Comparison of ENCODE assay signal across 22 cellular contexts in genomic region chr3:197017003-197017402, GRCh38. TPM values are rescaled to one million over a fixed set of nuclear protein-coding genes. Genes with fewer than 3 reads are reported as not detected.
DNase-seq lines count a peak whose midpoint lies in the region; TF ChIP-seq lines count a peak whose summit lies in the region.
"Had no signal": no experiment of that assay in that cellular context is flagged by ENCODE, and none has a peak within 500 bp of the region (broad histone marks: within the 10 kb centered on the region; RNA-seq: fewer than 3 reads in every experiment).

No MANE protein-coding gene starts in this region.

- no peak overlapping the region for H2BK120ac ChIP-seq in H9 (ENCODE audit: low read depth, low read length, poor library complexity, severe bottlenecking)

- no peaks in the 10 kb centered on the region for H3K27me3 ChIP-seq in H9 (ENCODE audit: insufficient read depth, low read length)
- peaks cover 22% of the 10 kb centered on the region for H3K27me3 ChIP-seq in osteoblast (ENCODE audit: insufficient read depth, low read length)
- H3K27me3 ChIP-seq: SJSA1 had no signal

- H3K4me1 Mint-ChIP-seq in H9: peaks cover 12 to 13% of the 10 kb centered on the region in 2 experiments
- H3K4me1 Mint-ChIP-seq in chondrocyte (ENCODE audit: low read depth): no peaks in the 10 kb centered on the region
- peaks cover 7% of the 10 kb centered on the region for H3K4me1 Mint-ChIP-seq in type B pancreatic cell (ENCODE audit: unreplicated experiment)

- H3K4ac ChIP-seq in H9 (ENCODE audit: low read depth, low read length): no peak overlapping the region

- H3K4me3 Mint-ChIP-seq in H9: no peak overlapping the region
- no peak overlapping the region for H3K4me3 Mint-ChIP-seq in chondrocyte (ENCODE audit: unreplicated experiment)
- no peak overlapping the region for H3K4me3 Mint-ChIP-seq in type B pancreatic cell
- H3K4me3 Mint-ChIP-seq: CD8-positive, alpha-beta T cell had no signal

- H3K56ac ChIP-seq in H9 (ENCODE audit: insufficient read length, low read depth, low read length): no peak overlapping the region

- no peak overlapping the region for H2AK5ac ChIP-seq in H9 (ENCODE audit: insufficient read length, low read length)

- no peaks in the 10 kb centered on the region for H3K36me3 ChIP-seq in osteoblast (ENCODE audit: insufficient read depth, low read length)
- H3K36me3 ChIP-seq: SJSA1 had no signal

- H3K23ac ChIP-seq in H9 (ENCODE audit: insufficient read length, low read depth, low read length): no peak overlapping the region

- H3K27me3 Mint-ChIP-seq in H9 (ENCODE audit: low read depth) (peaks cover 9% of the 10 kb centered on the region), chondrocyte (ENCODE audit: low read depth) (peaks cover 16% of the 10 kb centered on the region), type B pancreatic cell (peaks cover 16% of the 10 kb centered on the region)

- H4K20me1 ChIP-seq in H9 (ENCODE audit: control insufficient read depth, insufficient read depth, insufficient read length) (no peaks in the 10 kb centered on the region), osteoblast (ENCODE audit: insufficient read depth, low read length) (no peaks in the 10 kb centered on the region)

- no peak overlapping the region for H4K91ac ChIP-seq in H9 (ENCODE audit: insufficient read length, low read depth, low read length)

- H3K4me3 ChIP-seq in osteoblast (ENCODE audit: insufficient read depth, low read length): no peak overlapping the region
- H3K4me3 ChIP-seq: PC-9, SJSA1 had no signal

- H3K4me1 ChIP-seq in H9 (ENCODE audit: insufficient read depth, low read length) (no peaks in the 10 kb centered on the region; the same call in 1 of the 2 replicates), osteoblast (ENCODE audit: insufficient read depth, low read length) (no peaks in the 10 kb centered on the region)
- H3K4me1 ChIP-seq: Caco-2, SJSA1 had no signal

- no peak overlapping the region for H2BK15ac ChIP-seq in H9 (ENCODE audit: low read depth, low read length)

- H3K4me2 ChIP-seq in H9 (ENCODE audit: insufficient read depth, insufficient read length, low read length) (no peak overlapping the region), osteoblast (ENCODE audit: insufficient read depth, low read length) (no peak overlapping the region)
- H3K4me2 ChIP-seq: PC-9 had no signal

- no peak overlapping the region for H4K5ac ChIP-seq in H9 (ENCODE audit: insufficient read length, low read depth, low read length)

- no peak overlapping the region for H2AFZ ChIP-seq in H9 (ENCODE audit: low read length)
- H2AFZ ChIP-seq in osteoblast (ENCODE audit: low read length): no peak overlapping the region
- H2AFZ ChIP-seq: PC-9 had no signal

- H3K9me3 ChIP-seq in H9 (ENCODE audit: control insufficient read depth, low read depth, low read length) (no peaks in the 10 kb centered on the region), osteoblast (ENCODE audit: low read depth, low read length) (no peaks in the 10 kb centered on the region)
- H3K9me3 ChIP-seq: Caco-2, SJSA1 had no signal

- H3K14ac ChIP-seq in H9 (ENCODE audit: insufficient read depth, low read length): no peak overlapping the region

- H3K36me3 Mint-ChIP-seq in H9 (ENCODE audit: insufficient read depth in 1 of 3, low read depth in 3 of 3) (no peaks in the 10 kb centered on the region), chondrocyte (ENCODE audit: low read depth) (no peaks in the 10 kb centered on the region), type B pancreatic cell (no peaks in the 10 kb centered on the region)
- H3K36me3 Mint-ChIP-seq: CD8-positive, alpha-beta T cell had no signal

- no peak overlapping the region for H2BK5ac ChIP-seq in H9 (ENCODE audit: insufficient read length, low read length)

- no CpG with 5 or more reads among the region's 18 CpGs for WGBS in H9 (ENCODE audit: extremely low coverage, insufficient read length, low lambda C conversion rate)

- H3K27ac Mint-ChIP-seq in H9: no peak overlapping the region
- H3K27ac Mint-ChIP-seq in chondrocyte (ENCODE audit: unreplicated experiment): no peak overlapping the region
- no peak overlapping the region for H3K27ac Mint-ChIP-seq in type B pancreatic cell
- H3K27ac Mint-ChIP-seq: CD8-positive, alpha-beta T cell had no signal

- no peak overlapping the region for H4K8ac ChIP-seq in H9 (replicated peaks; ENCODE audit: insufficient read length, low read depth, low read length)

- H3K23me2 ChIP-seq in H9 (ENCODE audit: insufficient read length, low read depth, low read length, poor library complexity, severe bottlenecking): no peaks in the 10 kb centered on the region

- no peak for TF ChIP-seq CTCF in H9 (conservative IDR thresholded peaks at IDR 0.05)
- no peak for TF ChIP-seq CTCF in chondrocyte (IDR thresholded peaks at IDR 0.05)
- TF ChIP-seq CTCF in osteoblast (IDR thresholded peaks at IDR 0.05; ENCODE audit: extremely low read depth, low read depth, low read length): no peak
- TF ChIP-seq CTCF in type B pancreatic cell (conservative IDR thresholded peaks at IDR 0.05): no peak

- H3K79me1 ChIP-seq in H9 (ENCODE audit: insufficient read depth, low read depth, low read length, poor library complexity, severe bottlenecking): no peaks in the 10 kb centered on the region

- peak; percentile 14 for DNase-seq in 8988T
- peak; percentile 20 for DNase-seq in H9
- DNase-seq in chondrocyte (ENCODE audit: low spot score): peak; percentile 92
- DNase-seq in osteoblast (ENCODE audit: insufficient read length, low spot score, missing footprints): peak; percentile 60
- no peak for DNase-seq in DMS114 treated with DMSO at 0.1 percent for 48 hours (lab: John Stamatoyannopoulos, UW; ENCODE audit: unreplicated experiment)
- DNase-seq in AG08395 (ENCODE audit: low spot score): no peak
- DNase-seq in type B pancreatic cell (ENCODE audit: extremely low spot score, unreplicated experiment): no peak
- DNase-seq: AML-193; C1 segment of cervical spinal cord; Caco-2; CD8-positive, alpha-beta T cell; DMS79; GF-D8; Kasumi-1; NCI-H1092 treated with DMSO at 0.1 percent for 48 hours; NCI-H1436 treated with DMSO at 0.1 percent for 48 hours; NCI-H187 treated with DMSO at 0.1 percent for 48 hours; NCI-H446 treated with DMSO at 0.1 percent for 48 hours; NCI-H82; NK-92 treated with Interleukin-12 subunit alpha and Interleukin-12 subunit beta, amount 100 ng/mL, for 24 hours; PC-9 had no signal

- H3K18ac ChIP-seq in H9 (ENCODE audit: insufficient read length, low read depth, low read length): no peak overlapping the region

- no peak overlapping the region for H2BK20ac ChIP-seq in H9 (ENCODE audit: low read depth, low read length, poor library complexity, severe bottlenecking)

- H3K79me2 ChIP-seq in H9 (ENCODE audit: insufficient read depth, low read length) (no peaks in the 10 kb centered on the region), osteoblast (ENCODE audit: insufficient read depth, low read length) (no peaks in the 10 kb centered on the region)

- no peak overlapping the region for H2BK12ac ChIP-seq in H9 (ENCODE audit: insufficient read length, low read depth, low read length)

- H3T11ph ChIP-seq in H9 (ENCODE audit: low read length): no peak overlapping the region

- H3K9me3 Mint-ChIP-seq in H9 (no peaks in the 10 kb centered on the region), chondrocyte (ENCODE audit: low read depth) (no peaks in the 10 kb centered on the region), type B pancreatic cell (no peaks in the 10 kb centered on the region)
- H3K9me3 Mint-ChIP-seq: CD8-positive, alpha-beta T cell had no signal

- no peak overlapping the region for H3K27ac ChIP-seq in H9 (ENCODE audit: insufficient read length, low read depth, low read length)
- no peak overlapping the region for H3K27ac ChIP-seq in osteoblast (ENCODE audit: low read depth, low read length)
- H3K27ac ChIP-seq: PC-9, SJSA1 had no signal

- no peak overlapping the region for H3K9ac ChIP-seq in H9 (ENCODE audit: extremely low read depth, insufficient read length, low read length)

RNA-seq across cellular contexts. Expression of gene MELTF, which starts 12.6 kb away (rescaled TPM):
- total RNA-seq in H9 (2021) (8.8 and 9.2 TPM in 2 replicates), chondrocyte (4.5 to 5.2 TPM (median 5.1 TPM) in 3 replicates), osteoblast (2.4 and 5.1 TPM in 2 replicates), type B pancreatic cell (ENCODE audit: low replicate concordance) (3.0 and 7.6 TPM in 2 replicates)

RNA-seq across cellular contexts. Expression of gene PIGZ, which starts 48.4 kb away (rescaled TPM):
- total RNA-seq in H9 (2021): 0.15 and 0.29 TPM in 2 replicates
- 8.8 to 10.1 TPM (median 9.9 TPM) in 3 replicates for total RNA-seq in chondrocyte
- total RNA-seq in osteoblast: 2.9 and 4.0 TPM in 2 replicates
- total RNA-seq in type B pancreatic cell (ENCODE audit: low replicate concordance): 1.6 and 2.0 TPM in 2 replicates
- total RNA-seq: CD8-positive, alpha-beta T cell had no signal

Comparison
In these comparisons a context has a peak if more than half of its experiments do, and no peak if none do; other contexts are left out.
1. DNase-seq: peak in 8988T (single experiment), H9 (single experiment), chondrocyte (single experiment) and osteoblast (single experiment); none in DMS114 treated with DMSO at 0.1 percent for 48 hours (single experiment), AG08395 (single experiment) and type B pancreatic cell (single experiment).